Comparison of ENCODE assay signal across 11 cellular contexts in the genomic region with DNA sequence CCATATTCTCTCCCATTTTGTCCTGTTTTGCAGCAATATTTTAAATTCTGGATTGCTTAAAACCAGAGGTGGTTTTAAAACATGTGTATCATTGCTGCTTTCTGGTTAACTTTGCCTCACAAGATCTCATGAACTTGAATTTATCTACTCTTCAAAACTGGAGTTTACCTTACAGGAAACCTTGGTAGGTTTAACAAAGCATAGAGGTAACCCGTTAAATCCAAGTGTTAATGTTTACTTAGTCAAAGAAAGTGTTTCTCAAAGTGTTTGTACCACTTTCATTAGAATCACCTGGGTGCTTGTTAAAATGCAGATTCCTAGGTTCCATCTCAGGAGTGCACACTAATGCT. TPM values are rescaled to one million over a fixed set of nuclear protein-coding genes. Genes with fewer than 3 reads are reported as not detected.
DNase-seq lines count a peak whose midpoint lies in the region; ATAC-seq and TF ChIP-seq lines count a peak whose summit lies in the region.
"Had no signal": no experiment of that assay in that cellular context is flagged by ENCODE, and none has a peak within 500 bp of the region (broad histone marks: within the 10 kb centered on the region; RNA-seq: fewer than 3 reads in every experiment).

No MANE protein-coding gene starts in this region.

- H3K4me3 ChIP-seq in GM12865 (ENCODE audit: low read depth, low read length) (peak overlapping the region; percentile 0; the same call in 1 of the 2 replicates), prostate gland (no peak overlapping the region), Peyer's patch (no peak overlapping the region)
- H3K4me3 ChIP-seq: lung had no signal

- TF ChIP-seq CTCF in GM12865 (IDR thresholded peaks at IDR 0.05; ENCODE audit: insufficient read depth, low read depth, low read length, missing control alignments) (no peak), prostate gland (IDR thresholded peaks at IDR 0.05) (no peak), Peyer's patch (IDR thresholded peaks at IDR 0.05) (no peak)

- H3K27me3 Mint-ChIP-seq in activated naive CD8-positive, alpha-beta T cell treated with anti-CD3 and anti-CD28 coated beads for 36 hours, result no peaks in the 10 kb centered on the region

- H3K9me3 ChIP-seq in prostate gland (no peaks in the 10 kb centered on the region), Peyer's patch (no peaks in the 10 kb centered on the region)

- peak; percentile 38 for ATAC-seq in GM19452 (IDR thresholded peaks at IDR 0.05; ENCODE audit: unreplicated experiment)
- peak; percentile 18 for ATAC-seq in HG03108 (IDR thresholded peaks at IDR 0.05; ENCODE audit: unreplicated experiment)

- 50% methylated on average over 1 of the region's 1 CpG for WGBS in prostate gland

- peak overlapping the region; percentile 60 for H3K4me3 Mint-ChIP-seq in activated naive CD8-positive, alpha-beta T cell treated with anti-CD3 and anti-CD28 coated beads for 36 hours

- peaks cover 32% of the 10 kb centered on the region for H3K36me3 Mint-ChIP-seq in activated naive CD8-positive, alpha-beta T cell treated with anti-CD3 and anti-CD28 coated beads for 36 hours

- H3K4me1 ChIP-seq in prostate gland (replicated peaks) (no peaks in the 10 kb centered on the region), Peyer's patch (peaks cover 0 to 12% (median 3%) of the 10 kb centered on the region in 4 donors)

- H3K27me3 ChIP-seq in prostate gland (replicated peaks; ENCODE audit: insufficient read depth), result no peaks in the 10 kb centered on the region
- H3K27me3 ChIP-seq in Peyer's patch, result no peaks in the 10 kb centered on the region

- H3K4me1 Mint-ChIP-seq in activated naive CD8-positive, alpha-beta T cell treated with anti-CD3 and anti-CD28 coated beads for 36 hours, result peaks cover 38% of the 10 kb centered on the region

- intact Hi-C loops in prostate gland (cut with DNase I), result no loop called here

- H3K36me3 ChIP-seq in prostate gland (no peaks in the 10 kb centered on the region), Peyer's patch (peaks cover 0 to 32% (median 0%) of the 10 kb centered on the region in 3 donors)

- no peak overlapping the region for H3K27ac ChIP-seq in prostate gland
- no peak overlapping the region for H3K27ac ChIP-seq in Peyer's patch

- no peaks in the 10 kb centered on the region for H3K9me3 Mint-ChIP-seq in activated naive CD8-positive, alpha-beta T cell treated with anti-CD3 and anti-CD28 coated beads for 36 hours

- peak overlapping the region; percentile 90 for H3K27ac Mint-ChIP-seq in activated naive CD8-positive, alpha-beta T cell treated with anti-CD3 and anti-CD28 coated beads for 36 hours

- DNase-seq in GM12865 (ENCODE audit: low read depth) (peak; percentile 11), prostate gland (ENCODE audit: low spot score) (no peak), activated gamma-delta T cell treated with Interleukin-2 at 50 U/mL for 16 hours (no peak), Peyer's patch (no peak)
- no peak for DNase-seq in activated naive CD8-positive, alpha-beta T cell treated with anti-CD3 and anti-CD28 coated beads for 36 hours
- no peak for DNase-seq in activated CD8-positive, alpha-beta memory T cell treated with anti-CD3 and anti-CD28 coated beads, Interleukin-2, amount 50 U/mL, for 4 hours
- DNase-seq: activated CD4-positive, CD25-positive, alpha-beta regulatory T cell treated with anti-CD3 and anti-CD28 coated beads, Interleukin-2, amount 50 U/mL, for 72 hours; stimulated activated naive CD4-positive, alpha-beta T cell treated with Interleukin-2 at 50 U/mL for 16 hours had no signal

- TF ChIP-seq POLR2A in prostate gland (IDR thresholded peaks at IDR 0.05) (no peak), Peyer's patch (IDR thresholded peaks at IDR 0.05) (no peak)

RNA-seq across cellular contexts. Expression of gene VDAC2, which starts 44.0 kb away (rescaled TPM):
- 100 to 1,000 TPM; 266 to 276 TPM for total RNA-seq in activated naive CD8-positive, alpha-beta T cell treated with anti-CD3 and anti-CD28 coated beads for 36 hours
- 100 to 1,000 TPM; 112 to 121 TPM for total RNA-seq in prostate gland
- 100 to 1,000 TPM; 118 to 152 (median 138) TPM for total RNA-seq in Peyer's patch

RNA-seq across cellular contexts. Expression of gene SAMD8, which starts 55.1 kb away (rescaled TPM):
- 10 to 100 TPM; 15.9 to 17.3 TPM for total RNA-seq in activated naive CD8-positive, alpha-beta T cell treated with anti-CD3 and anti-CD28 coated beads for 36 hours
- 10 to 100 TPM; 18.8 to 41.5 TPM for total RNA-seq in prostate gland
- total RNA-seq in Peyer's patch, result 10 to 100 TPM; 18.5 to 23.5 (median 20.4) TPM
